ENCODE assay signal across 24 cellular contexts in genomic region chr17:62689441-62690167, GRCh38.
"Had no signal": no experiment of that assay in that cellular context is flagged by ENCODE, and none has a peak within 500 bp of the region (broad histone marks: within the 10 kb centered on the region; RNA-seq: fewer than 3 reads in every experiment).

No MANE protein-coding gene starts in this region.

- H3K4me3 ChIP-seq: SK-N-MC had no signal

- H3K27me3 Mint-ChIP-seq: activated CD4-positive, alpha-beta memory T cell treated with anti-CD3 and anti-CD28 coated beads for 36 hours; activated CD4-positive, alpha-beta T cell treated with anti-CD3 and anti-CD28 coated beads, Interleukin-2, amount 10 ng/mL, durations not matched to agents 7 days and 5 days; brain; T-cell had no signal

- H3K27ac Mint-ChIP-seq: activated CD4-positive, alpha-beta memory T cell treated with anti-CD3 and anti-CD28 coated beads for 36 hours; activated CD4-positive, alpha-beta T cell treated with anti-CD3 and anti-CD28 coated beads, Interleukin-2, amount 10 ng/mL, durations not matched to agents 7 days and 5 days; activated naive CD4-positive, alpha-beta T cell treated with anti-CD3 and anti-CD28 coated beads, Interleukin-2, amount 50 U/mL, for 72 hours; activated naive CD8-positive, alpha-beta T cell treated with anti-CD3 and anti-CD28 coated beads, Interleukin-2, amount 50 U/mL, for 24 hours; T-cell had no signal

- H3K27ac ChIP-seq: SK-N-MC, VCaP had no signal

- H3K4me1 Mint-ChIP-seq: activated CD4-positive, alpha-beta T cell treated with anti-CD3 and anti-CD28 coated beads, Interleukin-2, amount 10 ng/mL, durations not matched to agents 7 days and 5 days; activated naive CD8-positive, alpha-beta T cell treated with anti-CD3 and anti-CD28 coated beads, Interleukin-2, amount 50 U/mL, for 24 hours; central memory CD8-positive, alpha-beta T cell; T-cell had no signal

- DNase-seq: activated CD4-positive, alpha-beta memory T cell treated with anti-CD3 and anti-CD28 coated beads for 36 hours; activated CD4-positive, alpha-beta T cell treated with anti-CD3 and anti-CD28 coated beads, Interleukin-2, amount 10 ng/mL, durations not matched to agents 7 days and 5 days; activated CD4-positive, CD25-positive, alpha-beta regulatory T cell; activated CD8-positive, alpha-beta memory T cell treated with anti-CD3 and anti-CD28 coated beads for 24 hours; activated effector memory CD4-positive, alpha-beta T cell treated with anti-CD3 and anti-CD28 coated beads, Interleukin-2, amount 50 U/mL, for 16 hours; activated naive CD4-positive, alpha-beta T cell treated with Interleukin-2 at 50 U/mL for 16 hours; activated naive CD8-positive, alpha-beta T cell treated with anti-CD3 and anti-CD28 coated beads, Interleukin-2, amount 50 U/mL, for 24 hours; activated T-cell treated with anti-CD3 and anti-CD28 coated beads, Interleukin-2, amount 50 U/mL, for 4 hours; amygdala; KG1; NCI-H1105 treated with DMSO at 0.1 percent for 48 hours; NCI-H1436 treated with DMSO at 0.1 percent for 48 hours; NCI-H2227 treated with DMSO at 0.1 percent for 48 hours; NCI-H524 treated with DMSO at 0.1 percent for 48 hours; NCI-H748 treated with DMSO at 0.1 percent for 48 hours; PC-3; T-cell; T-helper 2 cell; T1000 had no signal

- H3K9me3 Mint-ChIP-seq: activated CD4-positive, alpha-beta memory T cell treated with anti-CD3 and anti-CD28 coated beads for 36 hours; activated CD4-positive, alpha-beta T cell treated with anti-CD3 and anti-CD28 coated beads, Interleukin-2, amount 10 ng/mL, durations not matched to agents 7 days and 5 days; activated naive CD4-positive, alpha-beta T cell treated with anti-CD3 and anti-CD28 coated beads, Interleukin-2, amount 50 U/mL, for 72 hours; activated naive CD8-positive, alpha-beta T cell treated with anti-CD3 and anti-CD28 coated beads, Interleukin-2, amount 50 U/mL, for 24 hours; activated T-cell treated with anti-CD3 and anti-CD28 coated beads, Interleukin-2, amount 50 U/mL, for 4 hours; central memory CD8-positive, alpha-beta T cell; T-cell had no signal

- H3K4me3 Mint-ChIP-seq: activated CD4-positive, alpha-beta memory T cell treated with anti-CD3 and anti-CD28 coated beads for 36 hours; activated CD4-positive, alpha-beta T cell treated with anti-CD3 and anti-CD28 coated beads, Interleukin-2, amount 10 ng/mL, durations not matched to agents 7 days and 5 days; activated naive CD8-positive, alpha-beta T cell treated with anti-CD3 and anti-CD28 coated beads, Interleukin-2, amount 50 U/mL, for 24 hours; activated T-cell treated with anti-CD3 and anti-CD28 coated beads, Interleukin-2, amount 50 U/mL, for 4 hours; central memory CD8-positive, alpha-beta T cell; T-cell had no signal

- H3K36me3 Mint-ChIP-seq: activated CD4-positive, alpha-beta memory T cell treated with anti-CD3 and anti-CD28 coated beads for 36 hours; activated naive CD4-positive, alpha-beta T cell treated with anti-CD3 and anti-CD28 coated beads, Interleukin-2, amount 50 U/mL, for 72 hours; T-cell had no signal
